Comparison of ENCODE assay signal across 8 cellular contexts in genomic region chr20:57582432-57583288, GRCh38. TPM values are rescaled to one million over a fixed set of nuclear protein-coding genes. Genes with fewer than 3 reads are reported as not detected.
A peak's percentile ranks its signal among the peaks of the same experiment; 100 is the strongest.
DNase-seq lines count a peak whose midpoint lies in the region; ATAC-seq and TF ChIP-seq lines count a peak whose summit lies in the region.

No MANE protein-coding gene starts in this region.

- no peaks in the 10 kb centered on the region for H4K20me1 ChIP-seq in osteoblast (ENCODE audit: insufficient read depth, low read length)

- peak overlapping the region; percentile 11 for H3K4me3 ChIP-seq in osteoblast (ENCODE audit: insufficient read depth, low read length)

- peak overlapping the region; percentile 48 for H3K4me2 ChIP-seq in osteoblast (ENCODE audit: insufficient read depth, low read length)

- H3K9me3 Mint-ChIP-seq in endothelial cell (ENCODE audit: unreplicated experiment) = no peaks in the 10 kb centered on the region

- H3K4me1 Mint-ChIP-seq in endothelial cell (ENCODE audit: unreplicated experiment) = no peaks in the 10 kb centered on the region

- TF ChIP-seq CTCF in endothelial cell (IDR thresholded peaks at IDR 0.05; ENCODE audit: unreplicated experiment) (peak; percentile 52), osteoblast (IDR thresholded peaks at IDR 0.05; ENCODE audit: extremely low read depth, low read depth, low read length) (peak; percentile 35)

- no peaks in the 10 kb centered on the region for H3K79me2 ChIP-seq in osteoblast (ENCODE audit: insufficient read depth, low read length)

- no peak overlapping the region for H3K4me3 Mint-ChIP-seq in endothelial cell (ENCODE audit: unreplicated experiment)

- DNase-seq in COR-L47 (lab: John Stamatoyannopoulos, UW) = peak; percentile 26
- peak; percentile 17 to 79 for DNase-seq in NCI-H526 (lab: John Stamatoyannopoulos, UW)
- peak; percentile 52 for DNase-seq in endothelial cell (ENCODE audit: low spot score)
- peak; percentile 81 for DNase-seq in osteoblast (ENCODE audit: insufficient read length, low spot score, missing footprints)
- no peak for DNase-seq in cortex of kidney (lab: John Stamatoyannopoulos, UW)
- no peak for DNase-seq in NCI-H128 (lab: John Stamatoyannopoulos, UW; ENCODE audit: unreplicated experiment)
- no peak for DNase-seq in COLO668 (lab: John Stamatoyannopoulos, UW; ENCODE audit: unreplicated experiment)

- H3K27ac ChIP-seq in osteoblast (ENCODE audit: low read depth, low read length) = no peak overlapping the region

- H3K27me3 ChIP-seq in osteoblast (ENCODE audit: insufficient read depth, low read length) = peaks cover 37% of the 10 kb centered on the region

- ATAC-seq in HG03521 (IDR thresholded peaks at IDR 0.05; ENCODE audit: unreplicated experiment) = no peak

- no peak overlapping the region for H3K27ac Mint-ChIP-seq in endothelial cell (ENCODE audit: unreplicated experiment)

- no peak overlapping the region for H2AFZ ChIP-seq in osteoblast (ENCODE audit: low read length)

- H3K27me3 Mint-ChIP-seq in endothelial cell (ENCODE audit: unreplicated experiment) = peaks cover 12% of the 10 kb centered on the region

- H3K36me3 Mint-ChIP-seq in endothelial cell (ENCODE audit: low read depth, unreplicated experiment) = no peaks in the 10 kb centered on the region

- no peaks in the 10 kb centered on the region for H3K36me3 ChIP-seq in osteoblast (ENCODE audit: insufficient read depth, low read length)

- peaks cover 7% of the 10 kb centered on the region for H3K4me1 ChIP-seq in osteoblast (ENCODE audit: insufficient read depth, low read length)

- peaks cover 2% of the 10 kb centered on the region for H3K9me3 ChIP-seq in osteoblast (ENCODE audit: low read depth, low read length)

RNA-seq across cellular contexts. Expression of gene PCK1, which starts 21.8 kb away (rescaled TPM):
- total RNA-seq in endothelial cell (ENCODE audit: unreplicated experiment) (not detected), osteoblast (not detected in 2 replicates)

RNA-seq across cellular contexts. Expression of gene ZBP1, which starts 37.6 kb away (rescaled TPM):
- total RNA-seq in endothelial cell (ENCODE audit: unreplicated experiment) (not detected), osteoblast (not detected in 2 replicates)

RNA-seq across cellular contexts. Expression of gene CTCFL, which starts 57.7 kb away (rescaled TPM):
- total RNA-seq in endothelial cell (ENCODE audit: unreplicated experiment) = 0.21 TPM
- total RNA-seq in osteoblast = not detected in 2 replicates

Comparison
In these comparisons a context has a peak if more than half of its experiments do, and no peak if none do; other contexts are left out.
1. DNase-seq: peak in COR-L47 (single experiment), NCI-H526 (2 of 2), endothelial cell (single experiment) and osteoblast (single experiment); none in cortex of kidney (single experiment), NCI-H128 (single experiment) and COLO668 (single experiment).